Comparison of ENCODE assay signal across 22 cellular contexts in the genomic region with DNA sequence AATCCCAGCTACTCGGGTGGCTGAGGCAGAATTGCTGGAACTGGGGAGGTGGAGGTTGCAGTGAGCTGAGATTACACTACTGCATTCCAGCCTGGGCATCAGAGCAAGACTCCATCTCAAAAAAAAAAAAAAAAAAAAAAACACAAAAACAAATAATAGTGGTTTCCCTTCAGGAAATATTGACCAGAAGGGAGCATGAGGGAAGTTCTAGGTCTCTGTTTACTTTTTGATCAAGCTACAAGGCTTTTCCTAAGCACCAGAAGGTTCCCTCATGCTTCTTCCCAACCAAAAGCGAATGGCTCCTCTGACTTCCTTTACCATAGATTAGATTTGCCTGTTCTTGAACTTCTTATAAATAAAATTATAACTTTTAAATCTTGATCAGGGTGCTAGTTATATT. TPM values are rescaled to one million over a fixed set of nuclear protein-coding genes. Genes with fewer than 3 reads are reported as not detected.
DNase-seq lines count a peak whose midpoint lies in the region; ATAC-seq and TF ChIP-seq lines count a peak whose summit lies in the region.
"Had no signal": no experiment of that assay in that cellular context is flagged by ENCODE, and none has a peak within 500 bp of the region (broad histone marks: within the 10 kb centered on the region; RNA-seq: fewer than 3 reads in every experiment).

No MANE protein-coding gene starts in this region.

- no peak for ATAC-seq in GM18909 (IDR thresholded peaks at IDR 0.05; ENCODE audit: poor library complexity, unreplicated experiment)
- ATAC-seq: stimulated activated memory B cell treated with anti-CD40 and anti-IgM and Interleukin-4, amounts not matched to agents 10 μg/mL and 1 μg/mL and 100 μg/mL, for 72 hours had no signal

- intact Hi-C loops in dendritic cell treated with granulocyte-macrophage colony-stimulating factor and Interleukin-4, amounts not matched to agents 40 ng/mL and 50 ng/mL, for 4 days (cut with micrococcal nuclease) = no loop called here

- H3K4me3 ChIP-seq in AG04450 (ENCODE audit: low read depth, low read length) (no peak overlapping the region), foreskin fibroblast (ENCODE audit: low read depth in 1 of 2, low read length in 2 of 2) (no peak overlapping the region)
- H3K4me3 ChIP-seq: dorsolateral prefrontal cortex, left lung had no signal

- CTCF ChIA-PET in AG04450 (lab: Charles Lee) = interaction anchor here (0.6 to 1.5 kb wide), 3 partner anchors 11 to 680 kb away, joined by 3 to 7 read pairs (median 6); no protein-coding TSS in a partner anchor

- no peak overlapping the region for H3K4me3 Mint-ChIP-seq in HFFc6
- no peak overlapping the region for H3K4me3 Mint-ChIP-seq in dendritic cell treated with granulocyte-macrophage colony-stimulating factor and Interleukin-4, amounts not matched to agents 40 ng/mL and 50 ng/mL, for 4 days
- H3K4me3 Mint-ChIP-seq in osteocyte (ENCODE audit: unreplicated experiment) = no peak overlapping the region
- H3K4me3 Mint-ChIP-seq: activated naive CD8-positive, alpha-beta T cell treated with anti-CD3 and anti-CD28 coated beads, Interleukin-2, amount 10 ng/mL, durations not matched to agents 7 days and 5 days; CD4-positive, alpha-beta T cell; stimulated activated memory B cell treated with anti-CD40 and anti-IgM and Interleukin-4, amounts not matched to agents 10 μg/mL and 1 μg/mL and 100 μg/mL, for 72 hours; T-helper 1 cell treated with Interleukin-12 subunit alpha and Interleukin-12 subunit beta and Interleukin-4 antibody, amounts not matched to agents 30 μg/mL and 1 μg/mL, for 36 hours had no signal

- H3K36me3 Mint-ChIP-seq in HFFc6 (ENCODE audit: low read depth) (no peaks in the 10 kb centered on the region), osteocyte (ENCODE audit: unreplicated experiment) (no peaks in the 10 kb centered on the region)
- no peaks in the 10 kb centered on the region for H3K36me3 Mint-ChIP-seq in dendritic cell treated with granulocyte-macrophage colony-stimulating factor and Interleukin-4, amounts not matched to agents 40 ng/mL and 50 ng/mL, for 4 days (ENCODE audit: low read depth)
- H3K36me3 Mint-ChIP-seq: stimulated activated memory B cell treated with anti-CD40 and anti-IgM and Interleukin-4, amounts not matched to agents 10 μg/mL and 1 μg/mL and 100 μg/mL, for 72 hours had no signal

- peak overlapping the region; percentile 52 for H3K27ac ChIP-seq in AG04450 (ENCODE audit: low read depth, low read length)
- H3K27ac ChIP-seq: dorsolateral prefrontal cortex, VCaP had no signal

- POLR2A ChIA-PET in AG04450 (lab: Yijun Ruan, JAX) = no interaction called here

- DNase-seq in AG04450 (ENCODE audit: low read depth, low spot score) (no peak), HFFc6 (no peak), osteocyte (ENCODE audit: extremely low spot score, unreplicated experiment) (no peak), SKM-1 treated with dmso at 0.1 percent for 144 hours (lab: John Stamatoyannopoulos, UW; ENCODE audit: unreplicated experiment) (no peak), foreskin fibroblast (no peak), NCI-H2196 treated with DMSO at 0.1 percent for 48 hours (lab: John Stamatoyannopoulos, UW; ENCODE audit: unreplicated experiment) (no peak)
- DNase-seq: activated CD4-positive, alpha-beta T cell treated with anti-CD3 and anti-CD28 coated beads, Interleukin-2, amount 50 U/mL, for 4 hours; activated CD8-positive, alpha-beta memory T cell treated with anti-CD3 and anti-CD28 coated beads, Interleukin-2, amount 50 U/mL, for 48 hours; activated naive CD8-positive, alpha-beta T cell treated with anti-CD3 and anti-CD28 coated beads, Interleukin-2, amount 10 ng/mL, durations not matched to agents 7 days and 5 days; CD4-positive, alpha-beta T cell; DMS153; dorsolateral prefrontal cortex; KG1; left lung; NCI-H2171 treated with DMSO at 0.1 percent for 48 hours; retina had no signal

- H3K27me3 ChIP-seq in AG04450 (ENCODE audit: control insufficient read depth, insufficient read depth, low read length) = no peaks in the 10 kb centered on the region
- H3K27me3 ChIP-seq: left lung had no signal

- no peaks in the 10 kb centered on the region; the same call in 1 of the 2 replicates for H3K27me3 Mint-ChIP-seq in HFFc6 (ENCODE audit: insufficient read depth)
- H3K27me3 Mint-ChIP-seq in dendritic cell treated with granulocyte-macrophage colony-stimulating factor and Interleukin-4, amounts not matched to agents 40 ng/mL and 50 ng/mL, for 4 days = peaks cover 13% of the 10 kb centered on the region
- no peaks in the 10 kb centered on the region for H3K27me3 Mint-ChIP-seq in osteocyte (ENCODE audit: unreplicated experiment)
- H3K27me3 Mint-ChIP-seq: activated naive CD8-positive, alpha-beta T cell treated with anti-CD3 and anti-CD28 coated beads, Interleukin-2, amount 10 ng/mL, durations not matched to agents 7 days and 5 days; CD4-positive, alpha-beta T cell had no signal

- peaks cover 40% of the 10 kb centered on the region for H3K9me3 ChIP-seq in AG04450 (ENCODE audit: control insufficient read depth, insufficient read depth, low read length)
- H3K9me3 ChIP-seq: left lung had no signal

- H3K4me1 Mint-ChIP-seq in HFFc6 (ENCODE audit: low read depth) (peaks cover 20% of the 10 kb centered on the region; the same call in 1 of the 2 replicates), osteocyte (ENCODE audit: unreplicated experiment) (peaks cover 16% of the 10 kb centered on the region)
- H3K4me1 Mint-ChIP-seq in dendritic cell treated with granulocyte-macrophage colony-stimulating factor and Interleukin-4, amounts not matched to agents 40 ng/mL and 50 ng/mL, for 4 days (ENCODE audit: low read depth) = peaks cover 33% of the 10 kb centered on the region
- H3K4me1 Mint-ChIP-seq: stimulated activated memory B cell treated with anti-CD40 and anti-IgM and Interleukin-4, amounts not matched to agents 10 μg/mL and 1 μg/mL and 100 μg/mL, for 72 hours had no signal

- TF ChIP-seq CTCF in AG04450 (IDR thresholded peaks at IDR 0.05; ENCODE audit: low read depth, low read length) = no peak
- TF ChIP-seq CTCF in HFFc6 (IDR thresholded peaks at IDR 0.05) = no peak
- TF ChIP-seq CTCF in osteocyte (IDR thresholded peaks at IDR 0.05) = no peak
- TF ChIP-seq CTCF in foreskin fibroblast (IDR thresholded peaks at IDR 0.05; ENCODE audit: low read depth, low read length) = no peak

- H3K9me3 Mint-ChIP-seq in HFFc6 (peaks cover 25% of the 10 kb centered on the region), osteocyte (ENCODE audit: unreplicated experiment) (no peaks in the 10 kb centered on the region)
- H3K9me3 Mint-ChIP-seq in dendritic cell treated with granulocyte-macrophage colony-stimulating factor and Interleukin-4, amounts not matched to agents 40 ng/mL and 50 ng/mL, for 4 days = no peaks in the 10 kb centered on the region
- H3K9me3 Mint-ChIP-seq: CD4-positive, alpha-beta T cell; stimulated activated memory B cell treated with anti-CD40 and anti-IgM and Interleukin-4, amounts not matched to agents 10 μg/mL and 1 μg/mL and 100 μg/mL, for 72 hours had no signal

- H3K27ac Mint-ChIP-seq in HFFc6 (peak overlapping the region; percentile 52; the same call in 1 of the 2 replicates), osteocyte (ENCODE audit: unreplicated experiment) (peak overlapping the region; percentile 41)
- peak overlapping the region; percentile 16 for H3K27ac Mint-ChIP-seq in dendritic cell treated with granulocyte-macrophage colony-stimulating factor and Interleukin-4, amounts not matched to agents 40 ng/mL and 50 ng/mL, for 4 days
- H3K27ac Mint-ChIP-seq: CD4-positive, alpha-beta T cell; stimulated activated memory B cell treated with anti-CD40 and anti-IgM and Interleukin-4, amounts not matched to agents 10 μg/mL and 1 μg/mL and 100 μg/mL, for 72 hours; T-helper 1 cell treated with Interleukin-12 subunit alpha and Interleukin-12 subunit beta and Interleukin-4 antibody, amounts not matched to agents 30 μg/mL and 1 μg/mL, for 36 hours had no signal

RNA-seq across cellular contexts. Expression of gene MYO18B, which starts 18.3 kb away (rescaled TPM):
- not detected in 2 replicates for polyA plus RNA-seq in AG04450 (2011; rRNA removed)
- polyA minus RNA-seq in AG04450 (2011; rRNA and poly(A)+ RNA removed) = not detected in 2 replicates
- total RNA-seq in HFFc6 (2021; fragmentation: NEBNext Ultra II Directional; extraction: Animal tissue kit (Norgen Biotek cat#: 25700)) = under 1 TPM in 1 of 6 experiments, not detected in 5; 0.02 TPM
- not detected in 2 replicates for total RNA-seq in osteocyte
- total RNA-seq: epithelial cell of proximal tubule had no signal
